Comparison of ENCODE assay signal across 24 cellular contexts in the genomic region with DNA sequence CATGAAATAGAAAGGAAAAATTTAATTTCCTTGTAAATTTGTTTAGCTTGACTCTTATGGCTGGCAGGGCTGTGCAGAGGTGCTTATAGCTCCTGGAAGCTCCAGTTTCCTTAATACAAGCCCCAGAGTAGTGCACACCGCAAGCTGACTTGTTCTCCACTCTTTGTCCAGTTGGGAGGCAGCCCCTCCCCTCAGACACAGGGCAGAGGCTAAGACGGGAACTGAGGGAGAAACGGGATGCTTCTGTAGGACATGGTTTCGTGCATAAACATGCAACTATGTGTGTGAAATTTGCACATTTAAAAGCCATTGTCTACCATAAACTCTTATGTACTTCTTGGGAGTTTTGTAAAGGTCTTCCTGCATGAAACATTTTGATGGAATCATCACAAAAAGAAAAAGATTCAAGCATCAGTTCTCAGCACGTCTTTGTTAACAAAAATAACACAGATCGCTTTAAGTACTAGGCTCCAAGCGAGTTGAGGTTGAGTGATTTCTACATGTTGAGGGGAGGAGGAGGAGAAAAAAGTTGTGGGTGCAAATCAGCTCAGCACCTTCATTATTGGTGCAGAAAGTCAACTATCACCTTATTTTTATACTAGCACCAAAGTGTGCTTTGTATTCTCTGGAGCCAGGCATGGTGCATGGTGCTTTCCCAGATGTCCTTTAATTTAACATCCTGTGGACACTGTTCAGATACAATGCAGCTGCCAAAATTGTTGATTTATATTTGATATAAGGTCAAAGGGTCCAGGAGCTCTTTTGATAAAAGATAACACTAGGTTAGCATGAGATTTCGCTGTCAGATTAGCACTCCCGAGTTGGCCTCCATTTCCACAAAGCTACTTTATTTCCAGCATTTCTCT.
DNase-seq lines count a peak whose midpoint lies in the region; ATAC-seq, FAIRE-seq and TF ChIP-seq lines count a peak whose summit lies in the region.
"Had no signal": no experiment of that assay in that cellular context is flagged by ENCODE, and none has a peak within 500 bp of the region (broad histone marks: within the 10 kb centered on the region; RNA-seq: fewer than 3 reads in every experiment).

No MANE protein-coding gene starts in this region.

- H2AFZ ChIP-seq in GM23248, result 0 out of 2 replicates have a peak overlapping the region, but pooled peaks have one; percentile 16
- no peak overlapping the region for H2AFZ ChIP-seq in H1 (ENCODE audit: low read length)
- H2AFZ ChIP-seq: hepatocyte had no signal

- H2BK12ac ChIP-seq in H1 (ENCODE audit: low read depth, low read length), result no peak overlapping the region

- TF ChIP-seq POLR2A in H1 (IDR thresholded peaks at IDR 0.05; ENCODE audit: control extremely low read depth in 1 of 2, low read depth in 2 of 2, low read length in 2 of 2) (no peak), spleen (IDR thresholded peaks at IDR 0.05) (no peak)

- no peak for TF ChIP-seq RAD21 in H1 (IDR thresholded peaks at IDR 0.05 in 1 of 2, conservative IDR thresholded peaks at IDR 0.05 in 1 of 2; ENCODE audit: low read depth in 2 of 2, low read length in 2 of 2)

- no peak overlapping the region for H2BK5ac ChIP-seq in H1 (ENCODE audit: low read depth, low read length)

- no peak overlapping the region for H3K4ac ChIP-seq in H1 (replicated peaks; ENCODE audit: insufficient read length, low read depth, low read length)

- H3K79me1 ChIP-seq in H1 (ENCODE audit: low read depth, low read length), result no peaks in the 10 kb centered on the region

- H3K9me2 ChIP-seq in GM23248 (ENCODE audit: insufficient read depth), result no peaks in the 10 kb centered on the region

- TF ChIP-seq EP300 in H1 (IDR thresholded peaks at IDR 0.05; ENCODE audit: borderline replicate concordance in 1 of 2, low read depth in 2 of 2, low read length in 2 of 2), result no peak

- H3K36me3 ChIP-seq in GM23248 (ENCODE audit: low read depth), result no peaks in the 10 kb centered on the region
- H3K36me3 ChIP-seq in H1 (ENCODE audit: control insufficient read depth in 2 of 4, insufficient read depth in 4 of 4, low read length in 3 of 4), result no peaks in the 10 kb centered on the region
- no peaks in the 10 kb centered on the region for H3K36me3 ChIP-seq in spleen
- H3K36me3 ChIP-seq: HAP-1, left lung, ovary, stomach had no signal

- H3K27me3 ChIP-seq in GM23248 (replicated peaks; ENCODE audit: insufficient read depth), result peaks cover 17% of the 10 kb centered on the region; the same call in 1 of the 2 replicates
- no peaks in the 10 kb centered on the region for H3K27me3 ChIP-seq in H1 (replicated peaks in 1 of 4; ENCODE audit: control insufficient read depth in 3 of 4, extremely low read depth in 1 of 4, insufficient read depth in 3 of 4, low read length in 3 of 4)
- H3K27me3 ChIP-seq in spleen (replicated peaks in 1 of 7), result no peaks in the 10 kb centered on the region
- H3K27me3 ChIP-seq: hepatocyte, left lung, ovary, right lobe of liver, stomach had no signal

- no peak overlapping the region for H3K56ac ChIP-seq in H1 (replicated peaks; ENCODE audit: insufficient read length, low read depth, low read length)

- no peak for TF ChIP-seq CTCF in H1 (IDR thresholded peaks at IDR 0.05; ENCODE audit: control extremely low read depth in 1 of 3, insufficient read depth in 1 of 3, low read depth in 1 of 3, low read length in 3 of 3)
- TF ChIP-seq CTCF in spleen (IDR thresholded peaks at IDR 0.05 in 8 of 11, conservative IDR thresholded peaks at IDR 0.05 in 3 of 11), result no peak

- POLR2A ChIA-PET in H1 (lab: Charles Lee; ENCODE audit: partially characterized antibody), result interaction anchor here (0.6 to 1.6 kb wide), 4 partner anchors 14 to 131 kb away, joined by 3 to 4 read pairs (median 4); no protein-coding TSS in a partner anchor

- H2BK20ac ChIP-seq in H1 (ENCODE audit: low read length), result no peak overlapping the region

- no peak overlapping the region for H2AK5ac ChIP-seq in H1 (ENCODE audit: low read depth, low read length)

- H3K9me3 ChIP-seq in GM23248 (ENCODE audit: low read depth) (no peaks in the 10 kb centered on the region), H1 (ENCODE audit: insufficient read depth in 2 of 2, low read depth in 1 of 2, low read length in 1 of 2) (no peaks in the 10 kb centered on the region), spleen (no peaks in the 10 kb centered on the region)
- H3K9me3 ChIP-seq: HAP-1, left lung, ovary, right lobe of liver, stomach had no signal

- H3K18ac ChIP-seq in H1 (ENCODE audit: extremely low read depth, low read length), result no peak overlapping the region

- H3K23ac ChIP-seq in H1 (ENCODE audit: insufficient read length), result no peak overlapping the region

- no peak overlapping the region for H3K27ac ChIP-seq in GM23248
- no peak overlapping the region for H3K27ac ChIP-seq in H1 (ENCODE audit: low read depth, low read length)
- H3K27ac ChIP-seq in spleen, result peak overlapping the region in 5 of 8 donors; percentile 12 to 61 (median 39)
- H3K27ac ChIP-seq: hepatocyte, HL-60, left lung, ovary, right lobe of liver had no signal

- CTCF ChIA-PET in H1 (lab: Charles Lee; ENCODE audit: partially characterized antibody), result interaction anchor here (0.6 to 2.5 kb wide), 9 partner anchors 12 to 200 kb away, joined by 3 to 12 read pairs (median 3); no protein-coding TSS in a partner anchor

- H2BK15ac ChIP-seq in H1 (ENCODE audit: low read length), result no peak overlapping the region

- H3K79me2 ChIP-seq in GM23248 (ENCODE audit: insufficient read depth), result no peaks in the 10 kb centered on the region
- H3K79me2 ChIP-seq in H1 (ENCODE audit: control insufficient read depth in 1 of 2, insufficient read depth in 2 of 2, low read length in 2 of 2), result no peaks in the 10 kb centered on the region
- H3K79me2 ChIP-seq: hepatocyte had no signal

- in situ Hi-C loops in GM23248 (cut with MboI), result no loop called here

- H4K8ac ChIP-seq in H1 (ENCODE audit: extremely low read depth, insufficient read depth, low read length), result no peak overlapping the region

- peak; percentile 42 for FAIRE-seq in H1 (lab: Jason Lieb, UNC)

- H3K4me2 ChIP-seq in GM23248 (ENCODE audit: unreplicated experiment) (no peak overlapping the region), H1 (ENCODE audit: insufficient read depth in 1 of 2, low read depth in 2 of 2, low read length in 2 of 2) (no peak overlapping the region)
- H3K4me2 ChIP-seq: hepatocyte had no signal

- H2BK120ac ChIP-seq in H1 (replicated peaks; ENCODE audit: low read depth, low read length), result no peak overlapping the region

- DNase-seq in GM23248 (no peak), SK-N-DZ (ENCODE audit: low spot score) (peak; percentile 61), H1 (ENCODE audit: low read depth in 1 of 2, low spot score in 2 of 2) (no peak), spleen (no peak), D341Med (ENCODE audit: low spot score) (no peak), RKO (ENCODE audit: low spot score) (no peak)
- DNase-seq: activated CD8-positive, alpha-beta T cell treated with anti-CD3 and anti-CD28 coated beads, Interleukin-2, amount 10 ng/mL, durations not matched to agents 7 days and 5 days; activated effector memory CD4-positive, alpha-beta T cell treated with Interleukin-2 at 50 U/mL for 16 hours; activated T-cell treated with anti-CD3 and anti-CD28 coated beads for 4 hours; effector memory CD8-positive, alpha-beta T cell; foreskin melanocyte; left lung; naive thymus-derived CD8-positive, alpha-beta T cell; NCI-H1048; NCI-H187 treated with DMSO at 0.1 percent for 48 hours; ovary; right lobe of liver; stomach had no signal

- no peak overlapping the region for H4K5ac ChIP-seq in H1 (ENCODE audit: insufficient read length, low read depth, low read length)

- H3K4me3 ChIP-seq in GM23248 (no peak overlapping the region; the same call in 1 of the 2 replicates), H1 (ENCODE audit: extremely low read depth in 1 of 4, insufficient read depth in 2 of 4, low read depth in 3 of 4, low read length in 4 of 4) (no peak overlapping the region), spleen (no peak overlapping the region)
- H3K4me3 ChIP-seq: HAP-1, hepatocyte, left lung, ovary, right lobe of liver, stomach had no signal

- H3K4me1 ChIP-seq in GM23248 (ENCODE audit: insufficient read depth), result peaks cover 10% of the 10 kb centered on the region; the same call in 1 of the 2 replicates
- H3K4me1 ChIP-seq in H1 (replicated peaks in 1 of 4; ENCODE audit: control insufficient read depth in 3 of 4, insufficient read depth in 4 of 4, low read length in 3 of 4), result peaks cover 0 to 10% (median 8%) of the 10 kb centered on the region in 4 experiments; a peak in 4 of 7 replicates
- peaks cover 5 to 29% (median 19%) of the 10 kb centered on the region in 6 donors for H3K4me1 ChIP-seq in spleen
- H3K4me1 ChIP-seq: HAP-1, right lobe of liver had no signal

- H3K23me2 ChIP-seq in H1 (ENCODE audit: low read depth, low read length), result no peaks in the 10 kb centered on the region

- H3K14ac ChIP-seq in H1 (ENCODE audit: insufficient read length), result no peak overlapping the region

- WGBS in GM23248 (ENCODE audit: low coverage in 1 of 2, low lambda C conversion rate in 2 of 2, missing lambda C conversion rate in 2 of 2), 2 experiments, result 78 to 79% methylated on average over 9 of the region's 9 CpGs
- WGBS in H1 (ENCODE audit: extremely low coverage in 1 of 2, insufficient coverage in 1 of 2, insufficient read length in 1 of 2, insufficient replicate concordance in 2 of 2, low coverage in 1 of 2, low lambda C conversion rate in 2 of 2, missing lambda C conversion rate in 1 of 2), 2 experiments, result 84% methylated on average over 9 of the region's 9 CpGs; no CpG with 5 or more reads in 1 of the 2 experiments
- 72 to 82% (median 81%) methylated on average over 9 of the region's 9 CpGs for WGBS in spleen, 5 donors

- H4K20me1 ChIP-seq in GM23248 (ENCODE audit: insufficient read depth) (no peaks in the 10 kb centered on the region), H1 (replicated peaks in 1 of 2; ENCODE audit: control insufficient read depth in 1 of 2, insufficient read depth in 2 of 2, low read length in 2 of 2) (no peaks in the 10 kb centered on the region)

- ATAC-seq in GM19395 (IDR thresholded peaks at IDR 0.05; ENCODE audit: unreplicated experiment), result no peak
- ATAC-seq: activated CD8-positive, alpha-beta T cell treated with anti-CD3 and anti-CD28 coated beads, Interleukin-2, amount 10 ng/mL, durations not matched to agents 7 days and 5 days; esophagus mucosa; naive thymus-derived CD8-positive, alpha-beta T cell; Panc1 had no signal

- H3F3A ChIP-seq in GM23248 (ENCODE audit: insufficient read depth), result no peaks in the 10 kb centered on the region

- intact Hi-C loops in spleen (cut with DNase I; ENCODE audit: low total_unique reads), result no loop called here

- H4K91ac ChIP-seq in H1 (replicated peaks; ENCODE audit: insufficient read length, low read length), result no peak overlapping the region

- H3K9ac ChIP-seq in GM23248, result no peak overlapping the region
- no peak overlapping the region for H3K9ac ChIP-seq in H1 (replicated peaks in 1 of 4; ENCODE audit: extremely low read depth in 1 of 4, low read depth in 3 of 4, low read length in 3 of 4)

TF ChIP-seq in H1, 55 proteins besides CTCF, POLR2A, EP300 and RAD21 (continues in another document):
- TF ChIP-seq BACH1 (IDR thresholded peaks at IDR 0.05; ENCODE audit: low read length) (no peak), CHD2 (IDR thresholded peaks at IDR 0.05; ENCODE audit: low read length) (no peak), JUND (IDR thresholded peaks at IDR 0.05; ENCODE audit: low read length) (no peak), PHF8 (conservative IDR thresholded peaks at IDR 0.05; ENCODE audit: low read depth, low read length) (no peak), POU5F1 (IDR thresholded peaks at IDR 0.05; ENCODE audit: low read depth, low read length) (no peak)

Comparison
In these comparisons a context has a peak if more than half of its experiments do, and no peak if none do; other contexts are left out.
1. H3K27ac ChIP-seq: peak in spleen (5 of 8); none in GM23248 (single experiment) and H1 (single experiment).